Comparison of ENCODE assay signal across 8 cellular contexts in the genomic region with DNA sequence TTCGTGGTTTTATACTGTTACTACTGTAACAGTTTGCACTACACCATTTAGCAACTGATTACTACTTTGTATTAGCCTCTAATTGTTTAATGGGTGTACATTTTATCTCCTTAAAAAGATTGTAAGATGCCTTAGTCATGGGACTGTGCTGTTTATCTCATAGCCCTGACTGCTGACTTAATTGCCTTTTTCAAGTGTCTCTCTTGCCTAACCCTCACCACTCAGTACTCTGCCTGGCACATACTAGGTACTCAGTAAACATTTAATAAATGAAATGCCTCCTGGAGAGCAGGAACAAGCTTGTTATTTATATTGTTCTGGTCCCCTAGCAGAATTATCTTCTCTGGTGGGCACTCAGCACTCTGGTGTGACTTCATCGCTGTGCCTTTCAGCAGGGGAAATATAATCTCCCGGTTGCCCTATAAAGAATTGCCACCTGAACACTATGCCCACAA. TPM values are rescaled to one million over a fixed set of nuclear protein-coding genes. Genes with fewer than 3 reads are reported as not detected.
DNase-seq lines count a peak whose midpoint lies in the region; ATAC-seq, FAIRE-seq and TF ChIP-seq lines count a peak whose summit lies in the region.

No MANE protein-coding gene starts in this region.

- H3K27me3 ChIP-seq in osteoblast (ENCODE audit: insufficient read depth, low read length): no peaks in the 10 kb centered on the region

- no peaks in the 10 kb centered on the region for H3K9me3 ChIP-seq in osteoblast (ENCODE audit: low read depth, low read length)

- peak overlapping the region; percentile 94 for H3K4me2 ChIP-seq in osteoblast (ENCODE audit: insufficient read depth, low read length)

- H3K27ac ChIP-seq in osteoblast (ENCODE audit: low read depth, low read length) (no peak overlapping the region), caudate nucleus (ENCODE audit: low read depth, low read length) (no peak overlapping the region)

- H3K36me3 ChIP-seq in osteoblast (ENCODE audit: insufficient read depth, low read length): no peaks in the 10 kb centered on the region

- H4K20me1 ChIP-seq in osteoblast (ENCODE audit: insufficient read depth, low read length): peaks cover 7% of the 10 kb centered on the region

- FAIRE-seq in GM19239 (lab: Jason Lieb, UNC): peak; percentile 23

- no peak overlapping the region for H2AFZ ChIP-seq in osteoblast (ENCODE audit: low read length)

- H3K4me3 ChIP-seq in choroid plexus epithelial cell (ENCODE audit: low read depth, low read length) (peak overlapping the region; percentile 3), osteoblast (ENCODE audit: insufficient read depth, low read length) (peak overlapping the region; percentile 74)

- ATAC-seq in HG02678 (IDR thresholded peaks at IDR 0.05; ENCODE audit: unreplicated experiment) (no peak), Right ventricle myocardium superior (ENCODE audit: poor library complexity) (no peak)

- DNase-seq in GM19239 (ENCODE audit: insufficient read length, low spot score) (no peak), NCI-H2196 (lab: John Stamatoyannopoulos, UW; ENCODE audit: unreplicated experiment) (peak; percentile 36), choroid plexus epithelial cell (ENCODE audit: low read depth) (no peak), osteoblast (ENCODE audit: insufficient read length, low spot score, missing footprints) (no peak), Right ventricle myocardium superior (no peak), caudate nucleus (lab: John Stamatoyannopoulos, UW) (no peak)
- no peak for DNase-seq in stimulated activated CD8-positive, alpha-beta memory T cell treated with anti-CD3 and anti-CD28 coated beads, Interleukin-4, amount 100 ng/mL, for 48 hours

- H3K79me2 ChIP-seq in osteoblast (ENCODE audit: insufficient read depth, low read length): peaks cover 24% of the 10 kb centered on the region

- TF ChIP-seq CTCF in choroid plexus epithelial cell (conservative IDR thresholded peaks at IDR 0.05; ENCODE audit: low read depth, low read length): no peak
- TF ChIP-seq CTCF in osteoblast (IDR thresholded peaks at IDR 0.05; ENCODE audit: extremely low read depth, low read depth, low read length): no peak

- intact Hi-C loops in Right ventricle myocardium superior (cut with DNase I): no loop called here

- H3K4me1 ChIP-seq in osteoblast (ENCODE audit: insufficient read depth, low read length): peaks cover 26% of the 10 kb centered on the region

RNA-seq across cellular contexts. Expression of a gene that starts 1.7 kb away (rescaled TPM):
- total RNA-seq in osteoblast (14.8 and 15.3 TPM in 2 replicates), Right ventricle myocardium superior (9.7 TPM)
